7 cellular contexts compared by ENCODE assay signal in the genomic region with DNA sequence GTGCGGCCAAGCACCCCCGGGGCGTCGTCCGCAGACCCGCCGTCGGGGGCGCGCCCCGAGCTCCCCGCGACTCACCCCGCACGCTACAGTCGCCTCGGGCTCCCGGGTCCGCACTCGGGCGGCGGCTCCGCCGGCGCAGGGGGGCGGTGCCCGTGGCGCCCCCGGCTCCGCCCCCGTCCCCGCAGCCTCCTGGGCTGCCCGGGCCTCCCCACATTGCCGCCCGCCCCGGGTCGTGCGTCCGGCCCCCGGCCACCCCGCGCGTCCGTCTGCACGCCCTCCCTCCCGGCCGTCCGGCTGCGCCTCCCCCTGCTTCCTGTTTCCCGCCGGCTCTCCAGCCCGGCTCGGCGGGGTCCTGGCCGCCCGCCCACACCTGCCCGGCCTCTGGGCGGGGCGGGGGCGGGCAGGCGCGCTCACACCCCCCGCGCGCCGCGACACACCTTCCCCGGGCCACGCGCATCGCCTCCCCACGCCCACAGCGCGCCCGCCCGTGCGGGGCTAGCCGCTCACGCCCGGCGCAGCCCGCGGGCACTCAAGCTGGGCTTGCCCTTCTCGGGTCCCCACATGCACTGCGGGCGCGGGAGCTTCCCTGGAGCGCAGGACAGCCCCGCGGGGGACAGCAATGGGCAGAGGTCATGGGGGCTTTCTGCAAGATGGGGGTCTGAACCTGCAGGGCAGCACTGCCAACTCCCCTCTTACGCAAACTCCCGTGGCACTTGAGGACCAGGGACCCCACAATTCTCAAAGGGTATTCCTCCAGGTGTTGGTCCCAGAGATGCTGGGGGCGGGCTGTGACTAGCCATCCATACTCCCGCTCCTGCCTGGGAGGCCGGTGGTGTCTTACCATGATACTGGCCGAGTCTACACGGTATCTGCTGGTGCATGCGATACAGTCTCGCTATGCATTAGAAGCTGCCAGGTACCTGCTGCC. TPM values are rescaled to one million over a fixed set of nuclear protein-coding genes. Genes with fewer than 3 reads are reported as not detected.
DNase-seq lines count a peak whose midpoint lies in the region; ATAC-seq, FAIRE-seq and TF ChIP-seq lines count a peak whose summit lies in the region.

A gene with protein sequence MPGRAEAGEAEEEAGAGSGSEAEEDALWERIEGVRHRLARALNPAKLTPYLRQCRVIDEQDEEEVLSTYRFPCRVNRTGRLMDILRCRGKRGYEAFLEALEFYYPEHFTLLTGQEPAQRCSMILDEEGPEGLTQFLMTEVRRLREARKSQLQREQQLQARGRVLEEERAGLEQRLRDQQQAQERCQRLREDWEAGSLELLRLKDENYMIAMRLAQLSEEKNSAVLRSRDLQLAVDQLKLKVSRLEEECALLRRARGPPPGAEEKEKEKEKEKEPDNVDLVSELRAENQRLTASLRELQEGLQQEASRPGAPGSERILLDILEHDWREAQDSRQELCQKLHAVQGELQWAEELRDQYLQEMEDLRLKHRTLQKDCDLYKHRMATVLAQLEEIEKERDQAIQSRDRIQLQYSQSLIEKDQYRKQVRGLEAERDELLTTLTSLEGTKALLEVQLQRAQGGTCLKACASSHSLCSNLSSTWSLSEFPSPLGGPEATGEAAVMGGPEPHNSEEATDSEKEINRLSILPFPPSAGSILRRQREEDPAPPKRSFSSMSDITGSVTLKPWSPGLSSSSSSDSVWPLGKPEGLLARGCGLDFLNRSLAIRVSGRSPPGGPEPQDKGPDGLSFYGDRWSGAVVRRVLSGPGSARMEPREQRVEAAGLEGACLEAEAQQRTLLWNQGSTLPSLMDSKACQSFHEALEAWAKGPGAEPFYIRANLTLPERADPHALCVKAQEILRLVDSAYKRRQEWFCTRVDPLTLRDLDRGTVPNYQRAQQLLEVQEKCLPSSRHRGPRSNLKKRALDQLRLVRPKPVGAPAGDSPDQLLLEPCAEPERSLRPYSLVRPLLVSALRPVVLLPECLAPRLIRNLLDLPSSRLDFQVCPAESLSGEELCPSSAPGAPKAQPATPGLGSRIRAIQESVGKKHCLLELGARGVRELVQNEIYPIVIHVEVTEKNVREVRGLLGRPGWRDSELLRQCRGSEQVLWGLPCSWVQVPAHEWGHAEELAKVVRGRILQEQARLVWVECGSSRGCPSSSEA (minus strand): TSS at position 148 of the 928 bp plus-strand sequence. CDS start 215 bp downstream, outside the sequence.

- intact Hi-C loops in mucosa of descending colon (cut with DNase I, micrococcal nuclease) (no loop called here), head of caudate nucleus (cut with DNase I) (no loop called here)

- H3K36me3 ChIP-seq in mucosa of descending colon (ENCODE audit: low read depth) = no peaks in the 10 kb centered on the region

- DNase-seq in GM20000 (ENCODE audit: low spot score) (peak; percentile 65), RCC 7860 (ENCODE audit: low spot score) (peak; percentile 41), mucosa of descending colon (peak in 2 of 3 donors; percentile 68 to 82), NCI-H510A treated with DMSO at 0.1 percent for 48 hours (lab: John Stamatoyannopoulos, UW) (no peak), head of caudate nucleus (no peak)
- DNase-seq in effector CD8-positive, alpha-beta T cell (lab: John Stamatoyannopoulos, UW) = peak; percentile 3

- H3K9me3 ChIP-seq in mucosa of descending colon = no peaks in the 10 kb centered on the region

- ATAC-seq in mucosa of descending colon (peak; percentile 74), HG03196 (IDR thresholded peaks at IDR 0.05; ENCODE audit: unreplicated experiment) (no peak)

- FAIRE-seq in RCC 7860 (lab: Jason Lieb, UNC) = no peak

- peak within 1 kb of the TSS; percentile 65 for H3K4me3 ChIP-seq in mucosa of descending colon

- TF ChIP-seq CTCF in GM20000 (IDR thresholded peaks at IDR 0.05; ENCODE audit: extremely low read depth, missing control alignments) (no peak), mucosa of descending colon (IDR thresholded peaks at IDR 0.05) (no peak)

- peaks cover 13% of the 10 kb centered on the region for H3K4me1 ChIP-seq in mucosa of descending colon (ENCODE audit: low read depth)

RNA-seq across cellular contexts. Expression of the gene that starts here (rescaled TPM):
- total RNA-seq in mucosa of descending colon = 10 to 100 TPM; 43.3 to 74.1 (median 60.5) TPM

Comparison
In these comparisons a context has a peak if more than half of its experiments do, and no peak if none do; other contexts are left out.
1. DNase-seq: peak in GM20000 (single experiment), RCC 7860 (single experiment), effector CD8-positive, alpha-beta T cell (single experiment) and mucosa of descending colon (2 of 3); none in NCI-H510A treated with DMSO at 0.1 percent for 48 hours (single experiment) and head of caudate nucleus (0 of 42).